In genomic region chr10:1149793-1150637, GRCh38 we compare ENCODE assay signal across 10 cellular contexts.
DNase-seq lines count a peak whose midpoint lies in the region; ATAC-seq and TF ChIP-seq lines count a peak whose summit lies in the region.
"Had no signal": no experiment of that assay in that cellular context is flagged by ENCODE, and none has a peak within 500 bp of the region (broad histone marks: within the 10 kb centered on the region; RNA-seq: fewer than 3 reads in every experiment).

No MANE protein-coding gene starts in this region.

- TF ChIP-seq CTCF in HEK293 (tag by site-specific recombination; IDR thresholded peaks at IDR 0.05) = no peak
- no peak for TF ChIP-seq CTCF in gastroesophageal sphincter (IDR thresholded peaks at IDR 0.05)

- no peaks in the 10 kb centered on the region for H3K9me3 ChIP-seq in HEK293 (ENCODE audit: control insufficient read depth, insufficient read depth, low read depth, low read length)
- peaks cover 0 to 27% (median 0%) of the 10 kb centered on the region in 3 donors for H3K9me3 ChIP-seq in gastroesophageal sphincter

- H3K4me3 ChIP-seq in HEK293 (ENCODE audit: low read depth, low read length) (no peak overlapping the region), gastroesophageal sphincter (no peak overlapping the region)

- TF ChIP-seq EP300 in gastroesophageal sphincter (IDR thresholded peaks at IDR 0.05) = no peak

- peak overlapping the region; percentile 8 for H3K4me3 Mint-ChIP-seq in natural killer cell treated with Interleukin-12 subunit alpha and Interleukin-12 subunit beta and Interleukin-15 and Interleukin-18, amount 100 ng/mL, for 72 hours

- peak; percentile 37 to 69 for ATAC-seq in natural killer cell treated with Interleukin-12 subunit alpha and Interleukin-12 subunit beta and Interleukin-15 and Interleukin-18, amount 100 ng/mL, for 72 hours
- ATAC-seq in GM21737 (IDR thresholded peaks at IDR 0.05; ENCODE audit: unreplicated experiment) (no peak), gastroesophageal sphincter (no peak)

- H3K9me3 Mint-ChIP-seq in natural killer cell treated with Interleukin-12 subunit alpha and Interleukin-12 subunit beta and Interleukin-15 and Interleukin-18, amount 100 ng/mL, for 72 hours = peaks cover 4% of the 10 kb centered on the region

- H3K27me3 Mint-ChIP-seq in natural killer cell treated with Interleukin-12 subunit alpha and Interleukin-12 subunit beta and Interleukin-15 and Interleukin-18, amount 100 ng/mL, for 72 hours = peaks cover 0 to 3% of the 10 kb centered on the region in 2 donors

- no peak overlapping the region for H3K27ac Mint-ChIP-seq in natural killer cell treated with Interleukin-12 subunit alpha and Interleukin-12 subunit beta and Interleukin-15 and Interleukin-18, amount 100 ng/mL, for 72 hours

- peak; percentile 90 for DNase-seq in OCI-M1 (lab: John Stamatoyannopoulos, UW)
- peak; percentile 13 to 55 for DNase-seq in erythroblast (lab: John Stamatoyannopoulos, UW)
- DNase-seq in natural killer cell treated with Interleukin-12 subunit alpha and Interleukin-12 subunit beta and Interleukin-15 and Interleukin-18, amount 100 ng/mL, for 72 hours (ENCODE audit: low spot score) = no peak
- no peak for DNase-seq in RKO (ENCODE audit: low spot score)
- DNase-seq: activated T-cell treated with anti-CD3 and anti-CD28 coated beads, Interleukin-2, amount 50 U/mL, for 48 hours; foreskin melanocyte; NCI-H446 treated with DMSO at 0.1 percent for 48 hours had no signal

- peaks cover 16% of the 10 kb centered on the region for H3K36me3 Mint-ChIP-seq in natural killer cell treated with Interleukin-12 subunit alpha and Interleukin-12 subunit beta and Interleukin-15 and Interleukin-18, amount 100 ng/mL, for 72 hours

- peaks cover 5% of the 10 kb centered on the region for H3K27me3 ChIP-seq in gastroesophageal sphincter

- H3K4me1 ChIP-seq in HEK293 (ENCODE audit: control insufficient read depth, insufficient read depth, low read length) (no peaks in the 10 kb centered on the region), gastroesophageal sphincter (no peaks in the 10 kb centered on the region)

- CTCF ChIA-PET in HEK293 (lab: Yijun Ruan, JAX) = no interaction called here

- H3K27ac ChIP-seq in HEK293 (ENCODE audit: extremely low read depth, low read depth, low read length) (no peak overlapping the region), gastroesophageal sphincter (no peak overlapping the region)

- WGBS in gastroesophageal sphincter (ENCODE audit: low coverage in 1 of 2), 2 donors = 50 to 70% methylated on average over 5 to 8 of the region's 23 CpGs

- H3K36me3 ChIP-seq in HEK293 (ENCODE audit: control insufficient read depth in 2 of 2, insufficient read depth in 1 of 2, low read length in 2 of 2) (no peaks in the 10 kb centered on the region), gastroesophageal sphincter (no peaks in the 10 kb centered on the region)

- no peak for TF ChIP-seq POLR2A in erythroblast (IDR thresholded peaks at IDR 0.05; ENCODE audit: low read length)
- TF ChIP-seq POLR2A in gastroesophageal sphincter (IDR thresholded peaks at IDR 0.05) = no peak

- H3K4me1 Mint-ChIP-seq in natural killer cell treated with Interleukin-12 subunit alpha and Interleukin-12 subunit beta and Interleukin-15 and Interleukin-18, amount 100 ng/mL, for 72 hours (ENCODE audit: low read depth in 2 of 2) = peaks cover 5 to 12% of the 10 kb centered on the region in 2 donors

- POLR2A ChIA-PET in HEK293 (lab: Yijun Ruan, JAX) = no interaction called here

TF ChIP-seq in HEK293, 187 proteins besides CTCF, POLR2A, EP300 and RAD21:
- 0 out of 2 replicates have a peak, but pooled peaks have one; percentile 29 for TF ChIP-seq TRIM28 (IDR thresholded peaks at IDR 0.05; ENCODE audit: borderline replicate concordance, low read length)
- no peak for TF ChIP-seq ZSCAN30 (tag by site-specific recombination; IDR thresholded peaks at IDR 0.05)
- TF ChIP-seq ZIC2 (tag by site-specific recombination; IDR thresholded peaks at IDR 0.05) = 0 out of 2 replicates have a peak, but pooled peaks have one; percentile 12

Comparison
In these comparisons a context has a peak if more than half of its experiments do, and no peak if none do; other contexts are left out.
1. DNase-seq: peak in OCI-M1 (single experiment) and erythroblast (2 of 2); none in natural killer cell treated with Interleukin-12 subunit alpha and Interleukin-12 subunit beta and Interleukin-15 and Interleukin-18, amount 100 ng/mL, for 72 hours (single experiment) and RKO (single experiment).
2. ATAC-seq: peak in natural killer cell treated with Interleukin-12 subunit alpha and Interleukin-12 subunit beta and Interleukin-15 and Interleukin-18, amount 100 ng/mL, for 72 hours (2 of 2); none in GM21737 (single experiment) and gastroesophageal sphincter (single experiment).